ENCODE assay signal across 8 cellular contexts in genomic region chr12:14769837-14770494, GRCh38. TPM values are rescaled to one million over a fixed set of nuclear protein-coding genes. Genes with fewer than 3 reads are reported as not detected.
DNase-seq lines count a peak whose midpoint lies in the region; ATAC-seq and TF ChIP-seq lines count a peak whose summit lies in the region.

No MANE protein-coding gene starts in this region.

- no peak overlapping the region for H2AFZ ChIP-seq in GM23338

- H3K27ac Mint-ChIP-seq in GM23338: peak overlapping the region; percentile 100
- peak overlapping the region; percentile 100 for H3K27ac Mint-ChIP-seq in activated naive CD4-positive, alpha-beta T cell treated with anti-CD3 and anti-CD28 coated beads, Interleukin-2, amount 10 ng/mL, durations not matched to agents 7 days and 5 days

- no peaks in the 10 kb centered on the region for H3K9me2 ChIP-seq in GM23338 (ENCODE audit: insufficient read depth)

- peak; percentile 30 for ATAC-seq in GM23338

- TF ChIP-seq EP300 in ovary (IDR thresholded peaks at IDR 0.05): no peak

- H3K9me3 ChIP-seq in ovary (no peaks in the 10 kb centered on the region), thyroid gland (no peaks in the 10 kb centered on the region)

- peak overlapping the region; percentile 93 for H3K27ac ChIP-seq in GM23338 (ENCODE audit: low read depth)
- peak overlapping the region; percentile 74 to 91 for H3K27ac ChIP-seq in ovary
- peak overlapping the region; percentile 86 to 96 (median 94) for H3K27ac ChIP-seq in thyroid gland

- peak overlapping the region; percentile 72 for H3K4me2 ChIP-seq in GM23338

- intact Hi-C loops in head of caudate nucleus (cut with DNase I): loop anchor here (10.0 kb wide), 1 partner anchor 515 kb away; no protein-coding TSS in a partner anchor
- intact Hi-C loops in ovary (cut with DNase I): loop anchor here in 3 of 4 donors (10.0 kb wide), 4 partner anchors 115 to 1775 kb away; partner anchors contain the start of gene MGP (in 1 of the 3)
- intact Hi-C loops in thyroid gland (cut with DNase I): no loop called here

- H3K36me3 Mint-ChIP-seq in GM23338 (ENCODE audit: low read depth): peaks cover 50% of the 10 kb centered on the region
- peaks cover 56% of the 10 kb centered on the region for H3K36me3 Mint-ChIP-seq in activated naive CD4-positive, alpha-beta T cell treated with anti-CD3 and anti-CD28 coated beads, Interleukin-2, amount 10 ng/mL, durations not matched to agents 7 days and 5 days

- H3K36me3 ChIP-seq in GM23338 (ENCODE audit: insufficient read depth) (no peaks in the 10 kb centered on the region), ovary (no peaks in the 10 kb centered on the region), thyroid gland (no peaks in the 10 kb centered on the region)

- H3K4me1 Mint-ChIP-seq in GM23338: peaks cover 23% of the 10 kb centered on the region
- H3K4me1 Mint-ChIP-seq in activated naive CD4-positive, alpha-beta T cell treated with anti-CD3 and anti-CD28 coated beads, Interleukin-2, amount 10 ng/mL, durations not matched to agents 7 days and 5 days: peaks cover 60% of the 10 kb centered on the region

- H3K27me3 Mint-ChIP-seq in GM23338 (ENCODE audit: insufficient read depth, low read depth, poor library complexity): peaks cover 37% of the 10 kb centered on the region
- H3K27me3 Mint-ChIP-seq in activated naive CD4-positive, alpha-beta T cell treated with anti-CD3 and anti-CD28 coated beads, Interleukin-2, amount 10 ng/mL, durations not matched to agents 7 days and 5 days: peaks cover 7% of the 10 kb centered on the region

- H3K4me3 ChIP-seq in GM23338: peak overlapping the region; percentile 82
- peak overlapping the region; percentile 81 for H3K4me3 ChIP-seq in ovary
- peak overlapping the region; percentile 75 to 93 (median 90) for H3K4me3 ChIP-seq in thyroid gland (replicated peaks in 1 of 3)

- H3K4me1 ChIP-seq in GM23338 (ENCODE audit: insufficient read depth): peaks cover 6% of the 10 kb centered on the region
- H3K4me1 ChIP-seq in ovary (ENCODE audit: insufficient read depth): no peaks in the 10 kb centered on the region
- H3K4me1 ChIP-seq in thyroid gland: peaks cover 7 to 14% of the 10 kb centered on the region in 2 donors

- 0 out of 2 replicates have a peak, but pooled peaks cover 5% of the 10 kb centered on the region for H3F3A ChIP-seq in GM23338 (replicated peaks; ENCODE audit: low read depth)

- H3K27me3 ChIP-seq in GM23338 (ENCODE audit: insufficient read depth): no peaks in the 10 kb centered on the region
- H3K27me3 ChIP-seq in ovary: no peaks in the 10 kb centered on the region
- H3K27me3 ChIP-seq in thyroid gland: no peaks in the 10 kb centered on the region

- H3K4me3 Mint-ChIP-seq in GM23338: peak overlapping the region; percentile 98
- peak overlapping the region; percentile 99 for H3K4me3 Mint-ChIP-seq in activated naive CD4-positive, alpha-beta T cell treated with anti-CD3 and anti-CD28 coated beads, Interleukin-2, amount 10 ng/mL, durations not matched to agents 7 days and 5 days

- peak; percentile 20 for TF ChIP-seq POLR2A in ovary (IDR thresholded peaks at IDR 0.05)
- TF ChIP-seq POLR2A in thyroid gland (IDR thresholded peaks at IDR 0.05): peak in 1 of 2 donors; percentile 72

- peak; percentile 86 for DNase-seq in G401 (ENCODE audit: low spot score)
- peak; percentile 92 for DNase-seq in GM23338 (ENCODE audit: low spot score)
- DNase-seq in Kasumi-1 (lab: John Stamatoyannopoulos, UW): peak; percentile 34 to 68
- peak; percentile 35 to 36 for DNase-seq in SHP77 (lab: John Stamatoyannopoulos, UW)
- peak; percentile 90 for DNase-seq in activated naive CD4-positive, alpha-beta T cell treated with anti-CD3 and anti-CD28 coated beads, Interleukin-2, amount 10 ng/mL, durations not matched to agents 7 days and 5 days
- peak; percentile 51 to 88 (median 75) for DNase-seq in head of caudate nucleus
- peak; percentile 75 to 86 (median 82) for DNase-seq in ovary
- peak; percentile 88 to 90 for DNase-seq in thyroid gland

- in situ Hi-C loops in G401 (cut with HindIII; ENCODE audit: low sequenced_read_pairs): no loop called here

- peak; percentile 61 to 75 for TF ChIP-seq CTCF in GM23338 (conservative IDR thresholded peaks at IDR 0.05; ENCODE audit: low read depth in 2 of 2)
- TF ChIP-seq CTCF in ovary (IDR thresholded peaks at IDR 0.05): peak; percentile 78 to 84 (median 84)
- TF ChIP-seq CTCF in thyroid gland (IDR thresholded peaks at IDR 0.05): peak; percentile 53 to 92 (median 88)

- CTCF ChIA-PET in activated naive CD4-positive, alpha-beta T cell treated with anti-CD3 and anti-CD28 coated beads, Interleukin-2, amount 10 ng/mL, durations not matched to agents 7 days and 5 days (lab: Charles Lee): interaction anchor here (0.7 to 1.5 kb wide), 12 partner anchors 9 to 225 kb away, joined by 3 to 6 read pairs (median 3); partner anchors contain the start of gene SMCO3

- H4K20me1 ChIP-seq in GM23338 (replicated peaks; ENCODE audit: insufficient read depth): no peaks in the 10 kb centered on the region; the same call in 1 of the 2 replicates

- H3K79me2 ChIP-seq in GM23338 (replicated peaks; ENCODE audit: insufficient read depth): peaks cover 44% of the 10 kb centered on the region

- H3K9me3 Mint-ChIP-seq in GM23338: peaks cover 32% of the 10 kb centered on the region
- peaks cover 11% of the 10 kb centered on the region for H3K9me3 Mint-ChIP-seq in activated naive CD4-positive, alpha-beta T cell treated with anti-CD3 and anti-CD28 coated beads, Interleukin-2, amount 10 ng/mL, durations not matched to agents 7 days and 5 days

- WGBS in ovary, 3 donors: 0 to 1% (median 0%) methylated on average over 44 to 45 of the region's 45 CpGs
- 0 to 1% methylated on average over 19 to 28 of the region's 45 CpGs for WGBS in thyroid gland, 2 donors

TF ChIP-seq in GM23338, 12 proteins besides CTCF, POLR2A, EP300 and RAD21 (continues in another document):
- no peak for TF ChIP-seq REST (IDR thresholded peaks at IDR 0.05; ENCODE audit: unreplicated experiment)
- TF ChIP-seq ZNF331 (CRISPR knock-in tag; IDR thresholded peaks at IDR 0.05; ENCODE audit: low read depth): no peak
- no peak for TF ChIP-seq NANOG (IDR thresholded peaks at IDR 0.05; ENCODE audit: borderline replicate concordance)
- TF ChIP-seq ZNF114 (CRISPR knock-in tag; IDR thresholded peaks at IDR 0.05): no peak
- TF ChIP-seq EZH2 (IDR thresholded peaks at IDR 0.05; ENCODE audit: low read depth, unreplicated experiment): no peak

RNA-seq across cellular contexts. Expression of gene WBP11, which starts 33.3 kb away (rescaled TPM):
- total RNA-seq in G401 (2014; rRNA removed; shearing (Covaris generic)): 17.8 and 18.4 TPM in 2 replicates
- total RNA-seq in GM23338 (2014; rRNA removed; shearing (Covaris generic)): 33.8 and 57.1 TPM in 2 replicates
- polyA plus RNA-seq in GM23338 (2016; fragmentation: Nextera tagmentation; extraction: Ambion mirVana): 138 and 148 TPM in 2 replicates
- 10 to 100 TPM; 12.9 to 68.2 (median 50.5) TPM for total RNA-seq in ovary
- 10 to 100 TPM; 21.1 to 84.1 TPM for polyA plus RNA-seq in ovary
- 10 to 100 TPM; 23.3 to 34.7 (median 29.6) TPM for total RNA-seq in thyroid gland

RNA-seq across cellular contexts. Expression of gene C12orf60, which starts 33.5 kb away (rescaled TPM):
- total RNA-seq in G401 (2014; rRNA removed; shearing (Covaris generic)): 1.6 and 2.6 TPM in 2 replicates
- total RNA-seq in GM23338 (2014; rRNA removed; shearing (Covaris generic)): 1.7 and 1.9 TPM in 2 replicates
- polyA plus RNA-seq in GM23338 (2016; fragmentation: Nextera tagmentation; extraction: Ambion mirVana) (1.3 and 2.3 TPM in 2 replicates), ovary (1 to 10 TPM in 1 of 2 donors, under 1 TPM in 1; 0.50 to 1.9 TPM)
- total RNA-seq in ovary (1 to 10 TPM in 3 of 7 donors, under 1 TPM in 4; 0.60 to 1.2 (median 0.82) TPM), thyroid gland (1 to 10 TPM in 1 of 4 donors, under 1 TPM in 3; 0.33 to 2.5 (median 0.73) TPM)

RNA-seq across cellular contexts. Expression of gene SMCO3, which starts 44.0 kb away (rescaled TPM):
- total RNA-seq in G401 (2014; rRNA removed; shearing (Covaris generic)): not detected in 2 replicates
- not detected in 2 replicates for total RNA-seq in GM23338 (2014; rRNA removed; shearing (Covaris generic))
- polyA plus RNA-seq in GM23338 (2016; fragmentation: Nextera tagmentation; extraction: Ambion mirVana) (0.13 TPM in 1 of 2 replicates, not detected in the other), ovary (under 1 TPM; 0.04 to 0.30 TPM)
- total RNA-seq in ovary (under 1 TPM in 1 of 7 donors, not detected in 6; 0.15 TPM), thyroid gland (1 to 10 TPM in 1 of 4 donors, under 1 TPM in 2, not detected in 1; 0.83 to 1.3 (median 0.89) TPM)

Comparison
In these comparisons a context has a peak if more than half of its experiments do, and no peak if none do; other contexts are left out.
1. Peak in every context shown above with its lines: DNase-seq, ATAC-seq, H3K4me3 ChIP-seq and H3K27ac ChIP-seq.
2. DNase-seq: peak in every context shown above with its lines; median percentile 92 in GM23338; 90 in activated naive CD4-positive, alpha-beta T cell treated with anti-CD3 and anti-CD28 coated beads, Interleukin-2, amount 10 ng/mL, durations not matched to agents 7 days and 5 days; 89 in thyroid gland; 86 in G401; 82 in ovary; 75 in head of caudate nucleus; 51 in Kasumi-1; 36 in SHP77.